In genomic region chr2:41621578-41621977, GRCh38 we compare ENCODE assay signal across 14 cellular contexts.
"Had no signal": no experiment of that assay in that cellular context is flagged by ENCODE, and none has a peak within 500 bp of the region (broad histone marks: within the 10 kb centered on the region; RNA-seq: fewer than 3 reads in every experiment).

No MANE protein-coding gene starts in this region.

- DNase-seq: activated CD4-positive, alpha-beta memory T cell treated with anti-CD3 and anti-CD28 coated beads, Interleukin-2, amount 10 ng/mL, durations not matched to agents 7 days and 5 days; activated CD4-positive, alpha-beta T cell treated with anti-CD3 and anti-CD28 coated beads for 4 hours; activated effector memory CD4-positive, alpha-beta T cell treated with Interleukin-2 at 50 U/mL for 16 hours; activated T-cell treated with anti-CD3 and anti-CD28 coated beads, Interleukin-2, amount 50 U/mL, for 4 hours; adrenal gland; dorsolateral prefrontal cortex; endodermal cell; erythroblast; heart right ventricle; midbrain; pancreas; sigmoid colon; spleen; trophoblast cell had no signal
